ENCODE assay signal across 8 cellular contexts in genomic region chr1:98051065-98051675, GRCh38.
A peak's percentile ranks its signal among the peaks of the same experiment; 100 is the strongest.
DNase-seq lines count a peak whose midpoint lies in the region; ATAC-seq and TF ChIP-seq lines count a peak whose summit lies in the region.

No MANE protein-coding gene starts in this region.

- TF ChIP-seq CTCF in WI38 (IDR thresholded peaks at IDR 0.05; ENCODE audit: low read depth, low read length): peak; percentile 72

- peak; percentile 28 for DNase-seq in NK-92 treated with Interleukin-12 subunit alpha and Interleukin-12 subunit beta, amount 100 ng/mL, for 24 hours (lab: John Stamatoyannopoulos, UW)
- no peak for DNase-seq in NK-92 (lab: John Stamatoyannopoulos, UW; ENCODE audit: unreplicated experiment)
- peak; percentile 20 for DNase-seq in NCI-H2171 (lab: John Stamatoyannopoulos, UW)
- DNase-seq in central memory CD8-positive, alpha-beta T cell (ENCODE audit: low spot score in 2 of 2): peak; percentile 38 to 55
- DNase-seq in left lobe of liver (ENCODE audit: low spot score): peak; percentile 76
- DNase-seq in stimulated activated CD4-positive, alpha-beta T cell treated with anti-CD3 and anti-CD28 coated beads, TNF-alpha, amount 100 ng/mL, for 48 hours (ENCODE audit: low read depth in 3 of 3): peak in 2 of 3 donors; percentile 44 to 54

- peak; percentile 51 for ATAC-seq in HG02852 (IDR thresholded peaks at IDR 0.05; ENCODE audit: unreplicated experiment)
- no peak for ATAC-seq in central memory CD8-positive, alpha-beta T cell (replicated peaks; ENCODE audit: extremely low read depth, poor library complexity, severe bottlenecking)
- ATAC-seq in left lobe of liver: peak; percentile 64

- no peaks in the 10 kb centered on the region for H3K9me3 Mint-ChIP-seq in central memory CD8-positive, alpha-beta T cell

- H3K4me1 Mint-ChIP-seq in central memory CD8-positive, alpha-beta T cell: peaks cover 32% of the 10 kb centered on the region

- H3K36me3 Mint-ChIP-seq in central memory CD8-positive, alpha-beta T cell (ENCODE audit: insufficient read depth): peaks cover 5% of the 10 kb centered on the region

- peaks cover 98% of the 10 kb centered on the region for H3K27me3 Mint-ChIP-seq in central memory CD8-positive, alpha-beta T cell

- H3K4me3 ChIP-seq in WI38 (ENCODE audit: low read depth, low read length): no peak overlapping the region

- H3K27ac Mint-ChIP-seq in central memory CD8-positive, alpha-beta T cell (ENCODE audit: low read depth): no peak overlapping the region

- no peak overlapping the region for H3K4me3 Mint-ChIP-seq in central memory CD8-positive, alpha-beta T cell
